9 cellular contexts compared by ENCODE assay signal in the genomic region with DNA sequence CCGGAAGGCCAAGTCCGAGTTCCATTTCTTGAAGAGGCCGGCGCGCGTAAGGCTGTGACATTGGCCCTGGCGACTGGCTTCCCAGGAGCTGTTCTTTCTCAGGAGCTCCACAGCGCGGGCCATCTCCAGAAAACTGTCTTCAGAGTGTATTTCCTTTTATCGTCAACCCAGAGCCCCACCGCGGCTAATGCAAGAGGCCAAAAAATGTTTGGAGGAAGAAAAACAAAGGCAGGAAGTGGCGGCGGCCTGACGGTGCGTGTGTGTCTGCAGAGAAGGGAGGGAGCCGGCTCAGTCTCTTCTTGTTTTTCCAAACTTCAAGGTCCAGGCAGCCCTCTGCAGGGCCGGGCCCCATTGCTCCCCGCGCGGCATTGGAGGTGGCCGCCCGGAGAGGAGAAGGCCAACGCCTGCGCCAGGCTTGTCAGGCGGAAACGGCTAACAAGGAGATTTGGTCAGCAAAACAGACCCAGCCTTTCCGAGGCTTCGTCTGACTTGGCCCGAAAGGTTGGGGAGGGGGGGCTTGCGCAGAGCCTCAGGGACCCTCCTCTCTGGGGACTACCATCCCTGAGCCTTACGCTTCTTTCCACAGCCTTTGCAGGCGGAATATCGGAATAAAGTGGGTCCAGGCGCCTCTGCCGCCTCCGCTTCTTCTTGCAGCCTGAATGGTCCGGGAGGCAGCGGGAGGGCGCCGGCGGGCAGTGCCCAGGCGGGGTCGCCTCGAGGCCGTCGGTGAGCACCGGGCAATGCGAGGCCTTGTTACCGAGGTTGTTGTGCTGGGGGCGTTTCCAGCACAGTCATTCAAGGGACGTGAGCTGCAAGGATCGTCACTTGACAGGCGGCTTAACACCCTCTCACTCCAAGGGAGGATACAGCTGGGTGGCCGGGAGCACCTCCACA. TPM values are rescaled to one million over a fixed set of nuclear protein-coding genes. Genes with fewer than 3 reads are reported as not detected.
DNase-seq lines count a peak whose midpoint lies in the region; ATAC-seq, FAIRE-seq and TF ChIP-seq lines count a peak whose summit lies in the region.
"Had no signal": no experiment of that assay in that cellular context is flagged by ENCODE, and none has a peak within 500 bp of the region (broad histone marks: within the 10 kb centered on the region; RNA-seq: fewer than 3 reads in every experiment).

No MANE protein-coding gene starts in this region.

- TSS peak; percentile 1 for BruUV-seq in PC-3 (replicated peaks; lab: Mats Ljungman, UMichigan)

- H3K36me3 ChIP-seq in CD8-positive, alpha-beta memory T cell (ENCODE audit: insufficient read depth, low read length) = no peaks in the 10 kb centered on the region
- H3K36me3 ChIP-seq in PC-3 (ENCODE audit: low read depth, low read length) (no peaks in the 10 kb centered on the region), H1 (ENCODE audit: control insufficient read depth in 2 of 4, insufficient read depth in 4 of 4, low read length in 3 of 4) (peaks cover 0 to 15% (median 0%) of the 10 kb centered on the region in 4 experiments; a peak in 1 of 8 replicates), neural cell (ENCODE audit: insufficient read depth, low read length) (no peaks in the 10 kb centered on the region)

- 0 out of 2 replicates have a peak overlapping the region, but pooled peaks have one; percentile 1 for H4K8ac ChIP-seq in H1 (ENCODE audit: extremely low read depth, insufficient read depth, low read length)

- H2BK120ac ChIP-seq in H1 (replicated peaks; ENCODE audit: low read depth, low read length) = no peak overlapping the region

- no peaks in the 10 kb centered on the region for H3K23me2 ChIP-seq in H1 (ENCODE audit: low read depth, low read length)

- H3K14ac ChIP-seq in H1 (ENCODE audit: insufficient read length) = no peak overlapping the region

- H3K36me3 Mint-ChIP-seq in CD8-positive, alpha-beta memory T cell = no peaks in the 10 kb centered on the region

- H3K27ac Mint-ChIP-seq in CD8-positive, alpha-beta memory T cell = peak overlapping the region in 2 of 8 donors; percentile 9 to 60

- H3K79me2 ChIP-seq in PC-3 (ENCODE audit: low read length) (peaks cover 100% of the 10 kb centered on the region), H1 (ENCODE audit: control insufficient read depth in 1 of 2, insufficient read depth in 2 of 2, low read length in 2 of 2) (no peaks in the 10 kb centered on the region), neural cell (replicated peaks; ENCODE audit: insufficient read depth, low read length) (no peaks in the 10 kb centered on the region)

- peak overlapping the region; percentile 52 for H3K4me3 ChIP-seq in CD8-positive, alpha-beta memory T cell (ENCODE audit: low read length)
- H3K4me3 ChIP-seq in PC-3 (ENCODE audit: low read length) (peak overlapping the region; percentile 91), H1 (ENCODE audit: extremely low read depth in 1 of 4, insufficient read depth in 2 of 4, low read depth in 3 of 4, low read length in 4 of 4) (peak overlapping the region in 1 of 4 experiments; percentile 38; a peak in 2 of 8 replicates), neural cell (ENCODE audit: low read length) (no peak overlapping the region)

- WGBS in H1 (ENCODE audit: extremely low coverage in 1 of 2, insufficient coverage in 1 of 2, insufficient read length in 1 of 2, insufficient replicate concordance in 2 of 2, low coverage in 1 of 2, low lambda C conversion rate in 2 of 2, missing lambda C conversion rate in 1 of 2), 2 experiments = 5% methylated on average over 52 of the region's 55 CpGs; no CpG with 5 or more reads in 1 of the 2 experiments

- no peak overlapping the region for H3K4ac ChIP-seq in H1 (replicated peaks; ENCODE audit: insufficient read length, low read depth, low read length)

- TF ChIP-seq POLR2A in H1 (IDR thresholded peaks at IDR 0.05; ENCODE audit: control extremely low read depth in 1 of 2, low read depth in 2 of 2, low read length in 2 of 2) = no peak

- no peaks in the 10 kb centered on the region for H3K9me2 ChIP-seq in PC-3 (replicated peaks; ENCODE audit: low read length)
- no peaks in the 10 kb centered on the region for H3K9me2 ChIP-seq in neural cell (ENCODE audit: insufficient read depth, low read length)

- H3K4me1 ChIP-seq in CD8-positive, alpha-beta memory T cell (ENCODE audit: insufficient read depth, low read length) = peaks cover 59% of the 10 kb centered on the region
- H3K4me1 ChIP-seq in PC-3 (ENCODE audit: insufficient read depth, low read length) (peaks cover 41% of the 10 kb centered on the region), H1 (replicated peaks in 1 of 4; ENCODE audit: control insufficient read depth in 3 of 4, insufficient read depth in 4 of 4, low read length in 3 of 4) (peaks cover 0 to 27% (median 16%) of the 10 kb centered on the region in 4 experiments; a peak in 5 of 7 replicates)

- no peak overlapping the region for H2BK5ac ChIP-seq in H1 (ENCODE audit: low read depth, low read length)

- no peak overlapping the region for H3K56ac ChIP-seq in H1 (replicated peaks; ENCODE audit: insufficient read length, low read depth, low read length)

- no peak overlapping the region for H4K91ac ChIP-seq in H1 (replicated peaks; ENCODE audit: insufficient read length, low read length)

- H4K20me1 ChIP-seq in PC-3 (ENCODE audit: low read length) = no peaks in the 10 kb centered on the region
- H4K20me1 ChIP-seq in H1 (replicated peaks in 1 of 2; ENCODE audit: control insufficient read depth in 1 of 2, insufficient read depth in 2 of 2, low read length in 2 of 2) = peaks cover 31 to 61% of the 10 kb centered on the region in 2 experiments
- no peaks in the 10 kb centered on the region for H4K20me1 ChIP-seq in neural cell (ENCODE audit: insufficient read depth)

- H3K27me3 ChIP-seq in CD8-positive, alpha-beta memory T cell (ENCODE audit: insufficient read depth, low read length, poor library complexity, severe bottlenecking) = peaks cover 91% of the 10 kb centered on the region
- no peaks in the 10 kb centered on the region for H3K27me3 ChIP-seq in PC-3 (ENCODE audit: low read length)
- H3K27me3 ChIP-seq in H1 (replicated peaks in 1 of 4; ENCODE audit: control insufficient read depth in 3 of 4, extremely low read depth in 1 of 4, insufficient read depth in 3 of 4, low read length in 3 of 4) = peaks cover 98 to 100% (median 99%) of the 10 kb centered on the region in 4 experiments
- H3K27me3 ChIP-seq in neural cell (ENCODE audit: insufficient read depth, low read depth, low read length) = peaks cover 100% of the 10 kb centered on the region

- peak overlapping the region; percentile 60; the same call in 1 of the 2 replicates for H2BK12ac ChIP-seq in H1 (ENCODE audit: low read depth, low read length)

- H3K18ac ChIP-seq in H1 (ENCODE audit: extremely low read depth, low read length) = no peak overlapping the region

- peaks cover 55 to 72% (median 60%) of the 10 kb centered on the region in 3 donors for H3K4me1 Mint-ChIP-seq in CD8-positive, alpha-beta memory T cell

- no peaks in the 10 kb centered on the region for H3F3A ChIP-seq in PC-3 (ENCODE audit: low read length, unreplicated experiment)
- H3F3A ChIP-seq in neural cell (ENCODE audit: insufficient read depth, low read length, poor library complexity, severe bottlenecking) = no peaks in the 10 kb centered on the region

- H3K27ac ChIP-seq in CD8-positive, alpha-beta memory T cell (ENCODE audit: low read depth, low read length) = no peak overlapping the region
- H3K27ac ChIP-seq in PC-3 (ENCODE audit: low read length) (peak overlapping the region; percentile 97), H1 (ENCODE audit: low read depth, low read length) (no peak overlapping the region), neural cell (ENCODE audit: low read length) (no peak overlapping the region)

- peak in 2 of 5 donors; percentile 56 to 60 for DNase-seq in CD8-positive, alpha-beta memory T cell
- peak; percentile 86 for DNase-seq in PC-3
- DNase-seq in H1 (ENCODE audit: low read depth in 1 of 2, low spot score in 2 of 2) = peak in 1 of 2 experiments; percentile 68
- DNase-seq in AG08396 (ENCODE audit: low spot score) = no peak
- DNase-seq in urothelium cell line (ENCODE audit: low spot score) = no peak

- H3K9ac ChIP-seq in PC-3 (ENCODE audit: low read length) (peak overlapping the region; percentile 97), H1 (replicated peaks in 1 of 4; ENCODE audit: extremely low read depth in 1 of 4, low read depth in 3 of 4, low read length in 3 of 4) (no peak overlapping the region), neural cell (ENCODE audit: low read length) (no peak overlapping the region)

- ATAC-seq in PC-3 = peak; percentile 32
- no peak for ATAC-seq in GM21390 (IDR thresholded peaks at IDR 0.05; ENCODE audit: unreplicated experiment)
- no peak for ATAC-seq in GM19395 (IDR thresholded peaks at IDR 0.05; ENCODE audit: unreplicated experiment)

- intact Hi-C loops in PC-3 (cut with micrococcal nuclease) = no loop called here

- no peak overlapping the region for H2BK15ac ChIP-seq in H1 (ENCODE audit: low read length)

- peak overlapping the region; percentile 61 to 89 (median 74) for H3K4me3 Mint-ChIP-seq in CD8-positive, alpha-beta memory T cell

- H3K27me3 Mint-ChIP-seq in CD8-positive, alpha-beta memory T cell = peaks cover 92 to 94% of the 10 kb centered on the region in 2 donors

- POLR2A ChIA-PET in CD8-positive, alpha-beta memory T cell (lab: Charles Lee) = no interaction called here
- POLR2A ChIA-PET in PC-3 (lab: Charles Lee; ENCODE audit: unreplicated experiment) (interaction anchor here (0.6 to 2.6 kb wide), 9 partner anchors 9 to 480 kb away, joined by 3 to 26 read pairs (median 3); a partner anchor contains a TSS), H1 (lab: Charles Lee; ENCODE audit: partially characterized antibody) (no interaction called here)

- H3K9me3 Mint-ChIP-seq in CD8-positive, alpha-beta memory T cell = peaks cover 0 to 7% (median 0%) of the 10 kb centered on the region in 5 donors

- no peak overlapping the region for H4K5ac ChIP-seq in H1 (ENCODE audit: insufficient read length, low read depth, low read length)

- H3K4me2 ChIP-seq in PC-3 (ENCODE audit: low read length) = peak overlapping the region; percentile 99
- peak overlapping the region; percentile 29 to 41 for H3K4me2 ChIP-seq in H1 (ENCODE audit: insufficient read depth in 1 of 2, low read depth in 2 of 2, low read length in 2 of 2)
- no peak overlapping the region for H3K4me2 ChIP-seq in neural cell (ENCODE audit: low read length)

- peak overlapping the region; percentile 32; the same call in 1 of the 2 replicates for H2BK20ac ChIP-seq in H1 (ENCODE audit: low read length)

- no peaks in the 10 kb centered on the region for H3K9me3 ChIP-seq in CD8-positive, alpha-beta memory T cell (ENCODE audit: low read length)
- H3K9me3 ChIP-seq in PC-3 (ENCODE audit: low read length) (no peaks in the 10 kb centered on the region), H1 (ENCODE audit: insufficient read depth in 2 of 2, low read depth in 1 of 2, low read length in 1 of 2) (peaks cover 0 to 3% of the 10 kb centered on the region in 2 experiments; a peak in 1 of 4 replicates), neural cell (ENCODE audit: low read length) (peaks cover 6% of the 10 kb centered on the region)

- CTCF ChIA-PET in CD8-positive, alpha-beta memory T cell (lab: Charles Lee) = interaction anchor here (0.9 to 1.6 kb wide), 4 partner anchors 10 to 32 kb away, joined by 3 to 9 read pairs (median 4); a partner anchor contains a TSS
- CTCF ChIA-PET in PC-3 (lab: Charles Lee) (interaction anchor here (0.6 to 1.8 kb wide), 3 partner anchors 9 to 1904 kb away, joined by 3 to 11 read pairs (median 6); no protein-coding TSS in a partner anchor), H1 (lab: Charles Lee; ENCODE audit: partially characterized antibody) (interaction anchor here (0.5 to 9.1 kb wide), 12 partner anchors 9 to 957 kb away, joined by 3 to 64 read pairs (median 4); a partner anchor contains a TSS)

- TF ChIP-seq CTCF in PC-3 (conservative IDR thresholded peaks at IDR 0.05; ENCODE audit: low read depth, low read length) (no peak), H1 (IDR thresholded peaks at IDR 0.05; ENCODE audit: control extremely low read depth in 1 of 3, insufficient read depth in 1 of 3, low read depth in 1 of 3, low read length in 3 of 3) (no peak), neural cell (IDR thresholded peaks at IDR 0.05; ENCODE audit: poor library complexity, severe bottlenecking) (no peak)

- peak overlapping the region; percentile 1; the same call in 1 of the 2 replicates for H2AFZ ChIP-seq in PC-3 (ENCODE audit: low read length)
- H2AFZ ChIP-seq in H1 (ENCODE audit: low read length) = no peak overlapping the region
- no peak overlapping the region for H2AFZ ChIP-seq in neural cell (ENCODE audit: low read depth, low read length)

- no peaks in the 10 kb centered on the region for H3K79me1 ChIP-seq in H1 (ENCODE audit: low read depth, low read length)

- FAIRE-seq in H1 (lab: Jason Lieb, UNC) (no peak), urothelium cell line (lab: Jason Lieb, UNC) (no peak)

- H3K23ac ChIP-seq in H1 (ENCODE audit: insufficient read length) = no peak overlapping the region

- no peak overlapping the region for H2AK5ac ChIP-seq in H1 (ENCODE audit: low read depth, low read length)

- no peak for TF ChIP-seq EP300 in H1 (IDR thresholded peaks at IDR 0.05; ENCODE audit: borderline replicate concordance in 1 of 2, low read depth in 2 of 2, low read length in 2 of 2)
- no peak for TF ChIP-seq EP300 in neural cell (conservative IDR thresholded peaks at IDR 0.05; ENCODE audit: poor library complexity, severe bottlenecking)

- TF ChIP-seq RAD21 in H1 (IDR thresholded peaks at IDR 0.05 in 1 of 2, conservative IDR thresholded peaks at IDR 0.05 in 1 of 2; ENCODE audit: low read depth in 2 of 2, low read length in 2 of 2) (peak in 1 of 2 experiments; percentile 3; a peak in 1 of 4 replicates), neural cell (conservative IDR thresholded peaks at IDR 0.05) (no peak)

RNA-seq across cellular contexts. Expression of a gene that starts 3.9 kb away (rescaled TPM):
- total RNA-seq in CD8-positive, alpha-beta memory T cell = not detected
- not detected for polyA plus RNA-seq in CD8-positive, alpha-beta memory T cell
- 26.6 and 31.4 TPM in 2 replicates for total RNA-seq in PC-3 (2014; rRNA removed)
- total RNA-seq in H1 (2021; fragmentation: NEBNext Ultra II Directional; extraction: Animal tissue kit (Norgen Biotek cat#: 25700)) = not detected in 2 replicates
- polyA plus RNA-seq in H1 (2011; rRNA removed) (not detected in 2 replicates), neural cell (not detected in 2 replicates)
- polyA plus RNA-seq in H1 (2011; cell fraction: cytosol; rRNA removed) = not detected
- not detected for polyA plus RNA-seq in H1 (2011; cell fraction: nucleus; rRNA removed)
- polyA plus RNA-seq in H1 (2012, experiment 1 of 2) = not detected in 4 replicates
- polyA plus RNA-seq in H1 (2012, experiment 2 of 2) = not detected
- polyA plus RNA-seq in H1 (2013, experiment 1 of 2) = not detected
- not detected for polyA plus RNA-seq in H1 (2013, experiment 2 of 2)
- not detected in 2 replicates for polyA minus RNA-seq in H1 (2011; rRNA and poly(A)+ RNA removed)
- not detected for polyA minus RNA-seq in H1 (2011; cell fraction: cytosol; rRNA and poly(A)+ RNA removed)
- polyA minus RNA-seq in H1 (2011; cell fraction: nucleus; rRNA and poly(A)+ RNA removed) = not detected
- polyA minus RNA-seq in neural cell = not detected in 2 replicates
- total RNA-seq: pulmonary artery endothelial cell had no signal

RNA-seq across cellular contexts. Expression of a gene that starts 11.0 kb away (rescaled TPM):
- not detected for total RNA-seq in CD8-positive, alpha-beta memory T cell
- polyA plus RNA-seq in CD8-positive, alpha-beta memory T cell = not detected
- 12.1 and 14.9 TPM in 2 replicates for total RNA-seq in PC-3 (2014; rRNA removed)
- not detected in 2 replicates for total RNA-seq in H1 (2021; fragmentation: NEBNext Ultra II Directional; extraction: Animal tissue kit (Norgen Biotek cat#: 25700))
- not detected in 2 replicates for polyA plus RNA-seq in H1 (2011; rRNA removed)
- polyA plus RNA-seq in H1 (2011; cell fraction: cytosol; rRNA removed) = not detected
- not detected for polyA plus RNA-seq in H1 (2011; cell fraction: nucleus; rRNA removed)
- 0.07 TPM in 1 of 4 replicates, not detected in the others for polyA plus RNA-seq in H1 (2012, experiment 1 of 2)
- not detected for polyA plus RNA-seq in H1 (2012, experiment 2 of 2)
- polyA plus RNA-seq in H1 (2013, experiment 1 of 2) = not detected
- not detected for polyA plus RNA-seq in H1 (2013, experiment 2 of 2)
- polyA minus RNA-seq in H1 (2011; rRNA and poly(A)+ RNA removed) = not detected in 2 replicates
- not detected for polyA minus RNA-seq in H1 (2011; cell fraction: cytosol; rRNA and poly(A)+ RNA removed)
- polyA minus RNA-seq in H1 (2011; cell fraction: nucleus; rRNA and poly(A)+ RNA removed) = not detected
- not detected in 2 replicates for polyA plus RNA-seq in neural cell
- not detected in 2 replicates for polyA minus RNA-seq in neural cell
- total RNA-seq: pulmonary artery endothelial cell had no signal

RNA-seq across cellular contexts. Expression of a gene that starts 14.8 kb away (rescaled TPM):
- total RNA-seq in CD8-positive, alpha-beta memory T cell = not detected
- 0.09 TPM for polyA plus RNA-seq in CD8-positive, alpha-beta memory T cell
- 36.0 and 46.1 TPM in 2 replicates for total RNA-seq in PC-3 (2014; rRNA removed)
- not detected in 2 replicates for total RNA-seq in H1 (2021; fragmentation: NEBNext Ultra II Directional; extraction: Animal tissue kit (Norgen Biotek cat#: 25700))
- polyA plus RNA-seq in H1 (2011; rRNA removed) (not detected in 2 replicates), neural cell (not detected in 2 replicates)
- polyA plus RNA-seq in H1 (2011; cell fraction: cytosol; rRNA removed) = not detected
- polyA plus RNA-seq in H1 (2011; cell fraction: nucleus; rRNA removed) = not detected
- not detected in 4 replicates for polyA plus RNA-seq in H1 (2012, experiment 1 of 2)
- not detected for polyA plus RNA-seq in H1 (2012, experiment 2 of 2)
- polyA plus RNA-seq in H1 (2013, experiment 1 of 2) = not detected
- polyA plus RNA-seq in H1 (2013, experiment 2 of 2) = not detected
- polyA minus RNA-seq in H1 (2011; rRNA and poly(A)+ RNA removed) = not detected in 2 replicates
- polyA minus RNA-seq in H1 (2011; cell fraction: cytosol; rRNA and poly(A)+ RNA removed) = not detected
- polyA minus RNA-seq in H1 (2011; cell fraction: nucleus; rRNA and poly(A)+ RNA removed) = not detected
- not detected in 2 replicates for polyA minus RNA-seq in neural cell

RNA-seq across cellular contexts. Expression of a gene that starts 23.6 kb away (rescaled TPM):
- not detected for total RNA-seq in CD8-positive, alpha-beta memory T cell
- polyA plus RNA-seq in CD8-positive, alpha-beta memory T cell = not detected
- total RNA-seq in PC-3 (2014; rRNA removed) = 69.0 and 85.3 TPM in 2 replicates
- total RNA-seq in H1 (2021; fragmentation: NEBNext Ultra II Directional; extraction: Animal tissue kit (Norgen Biotek cat#: 25700)) = not detected in 2 replicates
- polyA plus RNA-seq in H1 (2011; rRNA removed) = not detected in 2 replicates
- polyA plus RNA-seq in H1 (2011; cell fraction: cytosol; rRNA removed) = not detected
- not detected for polyA plus RNA-seq in H1 (2011; cell fraction: nucleus; rRNA removed)
- polyA plus RNA-seq in H1 (2012, experiment 1 of 2) = not detected in 4 replicates
- not detected for polyA plus RNA-seq in H1 (2012, experiment 2 of 2)
- not detected for polyA plus RNA-seq in H1 (2013, experiment 1 of 2)
- polyA plus RNA-seq in H1 (2013, experiment 2 of 2) = not detected
- not detected in 2 replicates for polyA minus RNA-seq in H1 (2011; rRNA and poly(A)+ RNA removed)
- polyA minus RNA-seq in H1 (2011; cell fraction: cytosol; rRNA and poly(A)+ RNA removed) = not detected
- polyA minus RNA-seq in H1 (2011; cell fraction: nucleus; rRNA and poly(A)+ RNA removed) = not detected
- polyA plus RNA-seq in neural cell = not detected in 2 replicates
- polyA minus RNA-seq in neural cell = not detected in 2 replicates

RNA-seq across cellular contexts. Expression of a gene that starts 32.4 kb away (rescaled TPM):
- total RNA-seq in CD8-positive, alpha-beta memory T cell = not detected
- not detected for polyA plus RNA-seq in CD8-positive, alpha-beta memory T cell
- total RNA-seq in PC-3 (2014; rRNA removed) = 2.6 and 2.8 TPM in 2 replicates
- not detected in 2 replicates for total RNA-seq in H1 (2021; fragmentation: NEBNext Ultra II Directional; extraction: Animal tissue kit (Norgen Biotek cat#: 25700))
- polyA plus RNA-seq in H1 (2011; rRNA removed) (0.03 TPM in 1 of 2 replicates, not detected in the other), neural cell (not detected in 2 replicates)
- not detected for polyA plus RNA-seq in H1 (2011; cell fraction: cytosol; rRNA removed)
- not detected for polyA plus RNA-seq in H1 (2011; cell fraction: nucleus; rRNA removed)
- not detected in 4 replicates for polyA plus RNA-seq in H1 (2012, experiment 1 of 2)
- polyA plus RNA-seq in H1 (2012, experiment 2 of 2) = not detected
- 0.02 TPM for polyA plus RNA-seq in H1 (2013, experiment 1 of 2)
- polyA plus RNA-seq in H1 (2013, experiment 2 of 2) = 0.02 TPM
- polyA minus RNA-seq in H1 (2011; rRNA and poly(A)+ RNA removed) = not detected in 2 replicates
- polyA minus RNA-seq in H1 (2011; cell fraction: cytosol; rRNA and poly(A)+ RNA removed) = not detected
- polyA minus RNA-seq in H1 (2011; cell fraction: nucleus; rRNA and poly(A)+ RNA removed) = not detected
- polyA minus RNA-seq in neural cell = not detected in 2 replicates

Comparison
In these comparisons a context has a peak if more than half of its experiments do, and no peak if none do; other contexts are left out.
1. RNA of a gene that starts 3.9 kb away (total RNA-seq): 26.6 to 31.4 TPM in PC-3; not detected in CD8-positive, alpha-beta memory T cell and not detected in H1; every median in the first group is over 10 times any median in the second.
2. RNA of a gene that starts 11.0 kb away (total RNA-seq): 12.1 to 14.9 TPM in PC-3; not detected in CD8-positive, alpha-beta memory T cell and not detected in H1; every median in the first group is over 10 times any median in the second.
3. RNA of a gene that starts 14.8 kb away (total RNA-seq): 36.0 to 46.1 TPM in PC-3; not detected in CD8-positive, alpha-beta memory T cell and not detected in H1; every median in the first group is over 10 times any median in the second.